In genomic region chr5:95667219-95667618, GRCh38 we compare ENCODE assay signal across 21 cellular contexts. TPM values are rescaled to one million over a fixed set of nuclear protein-coding genes. Genes with fewer than 3 reads are reported as not detected.
"Had no signal": no experiment of that assay in that cellular context is flagged by ENCODE, and none has a peak within 500 bp of the region (broad histone marks: within the 10 kb centered on the region; RNA-seq: fewer than 3 reads in every experiment).

No MANE protein-coding gene starts in this region.

- H3K9me3 Mint-ChIP-seq: activated CD4-positive, alpha-beta memory T cell treated with anti-CD3 and anti-CD28 coated beads for 36 hours; activated naive CD4-positive, alpha-beta T cell treated with anti-CD3 and anti-CD28 coated beads, Interleukin-2, amount 50 U/mL, for 24 hours had no signal

- H3K4me1 ChIP-seq: neural progenitor cell had no signal

- H3K4me3 Mint-ChIP-seq: activated CD4-positive, alpha-beta memory T cell treated with anti-CD3 and anti-CD28 coated beads for 36 hours; activated CD8-positive, alpha-beta memory T cell treated with anti-CD3 and anti-CD28 coated beads, Interleukin-2, amount 10 ng/mL, durations not matched to agents 7 days and 5 days; activated naive CD4-positive, alpha-beta T cell treated with anti-CD3 and anti-CD28 coated beads, Interleukin-2, amount 50 U/mL, for 24 hours; neural progenitor cell had no signal

- H3K36me3 ChIP-seq: adrenal gland, lower lobe of right lung, neural progenitor cell, ovary, sigmoid colon, spleen, stomach had no signal

- H3K27ac Mint-ChIP-seq: activated CD4-positive, alpha-beta memory T cell treated with anti-CD3 and anti-CD28 coated beads for 36 hours; activated CD8-positive, alpha-beta memory T cell treated with anti-CD3 and anti-CD28 coated beads, Interleukin-2, amount 10 ng/mL, durations not matched to agents 7 days and 5 days; activated naive CD4-positive, alpha-beta T cell treated with anti-CD3 and anti-CD28 coated beads, Interleukin-2, amount 50 U/mL, for 24 hours; neural progenitor cell had no signal

- H3K9me3 ChIP-seq: adrenal gland, lower lobe of right lung, ovary, sigmoid colon, spleen, stomach, testis had no signal

- H3K36me3 Mint-ChIP-seq: activated CD4-positive, alpha-beta memory T cell treated with anti-CD3 and anti-CD28 coated beads for 36 hours; activated CD8-positive, alpha-beta memory T cell treated with anti-CD3 and anti-CD28 coated beads, Interleukin-2, amount 10 ng/mL, durations not matched to agents 7 days and 5 days; activated naive CD4-positive, alpha-beta T cell treated with anti-CD3 and anti-CD28 coated beads, Interleukin-2, amount 50 U/mL, for 24 hours; neural progenitor cell had no signal

- H3K27me3 ChIP-seq: adrenal gland, neural progenitor cell, ovary, sigmoid colon, spleen, stomach, testis had no signal

- H3K27ac ChIP-seq: adrenal gland, lower lobe of right lung, neural progenitor cell, ovary, spleen, testis, VCaP had no signal

- ATAC-seq: activated CD8-positive, alpha-beta memory T cell treated with anti-CD3 and anti-CD28 coated beads, Interleukin-2, amount 10 ng/mL, durations not matched to agents 7 days and 5 days; esophagus mucosa; left cardiac atrium had no signal

- H3K4me3 ChIP-seq: adrenal gland, lower lobe of right lung, neural progenitor cell, ovary, sigmoid colon, spleen, stomach, testis had no signal

- H3K27me3 Mint-ChIP-seq: activated CD4-positive, alpha-beta memory T cell treated with anti-CD3 and anti-CD28 coated beads for 36 hours; activated naive CD4-positive, alpha-beta T cell treated with anti-CD3 and anti-CD28 coated beads, Interleukin-2, amount 50 U/mL, for 24 hours had no signal

- DNase-seq: activated CD4-positive, alpha-beta memory T cell treated with anti-CD3 and anti-CD28 coated beads for 36 hours; activated CD4-positive, alpha-beta T cell treated with anti-CD3 and anti-CD28 coated beads for 1 hour; activated CD8-positive, alpha-beta memory T cell treated with anti-CD3 and anti-CD28 coated beads, Interleukin-2, amount 10 ng/mL, durations not matched to agents 7 days and 5 days; activated effector memory CD4-positive, alpha-beta T cell treated with anti-CD3 and anti-CD28 coated beads, Interleukin-2, amount 50 U/mL, for 16 hours; activated T-cell treated with anti-CD3 and anti-CD28 coated beads, Interleukin-2, amount 50 U/mL, for 1 hour; adrenal gland; left cardiac atrium; lower lobe of right lung; midbrain; ovary; sigmoid colon; spleen; stimulated activated CD4-positive, alpha-beta T cell treated with anti-CD3 and anti-CD28 coated beads, Interleukin-1b, Interleukin-23, amount 100 ng/mL, for 48 hours; stomach; T-helper 9 cell; testis had no signal

RNA-seq across cellular contexts. Expression of gene SPATA9, which starts 15.6 kb away (rescaled TPM):
- total RNA-seq: activated CD4-positive, alpha-beta memory T cell treated with anti-CD3 and anti-CD28 coated beads for 36 hours; activated CD8-positive, alpha-beta memory T cell treated with anti-CD3 and anti-CD28 coated beads, Interleukin-2, amount 10 ng/mL, durations not matched to agents 7 days and 5 days; cardiac septum; esophagus mucosa; lower lobe of right lung had no signal

RNA-seq across cellular contexts. Expression of gene GPR150, which starts 47.3 kb away (rescaled TPM):
- total RNA-seq: cardiac septum, esophagus mucosa had no signal
